Comparison of ENCODE assay signal across 16 cellular contexts in genomic region chr5:62328772-62329491, GRCh38. TPM values are rescaled to one million over a fixed set of nuclear protein-coding genes. Genes with fewer than 3 reads are reported as not detected.
DNase-seq lines count a peak whose midpoint lies in the region; ATAC-seq, FAIRE-seq and TF ChIP-seq lines count a peak whose summit lies in the region.
"Had no signal": no experiment of that assay in that cellular context is flagged by ENCODE, and none has a peak within 500 bp of the region (broad histone marks: within the 10 kb centered on the region; RNA-seq: fewer than 3 reads in every experiment).

No MANE protein-coding gene starts in this region.

- TF ChIP-seq RAD21 in SK-N-SH (IDR thresholded peaks at IDR 0.05; ENCODE audit: low read length) (no peak), K562 (CRISPR knock-in tag; conservative IDR thresholded peaks at IDR 0.05 in 1 of 2, IDR thresholded peaks at IDR 0.05 in 1 of 2) (no peak)

- H3K4me1 Mint-ChIP-seq in naive thymus-derived CD4-positive, alpha-beta T cell: peaks cover 55 to 94% (median 85%) of the 10 kb centered on the region in 7 donors

- ATAC-seq in SK-N-SH treated with all-trans-retinoic acid at 6 μM for 48 hours (peak; percentile 32; the same call in 1 of the 3 replicates), K562 (no peak)
- no peak for ATAC-seq in naive thymus-derived CD4-positive, alpha-beta T cell

- H3K27ac ChIP-seq in SK-N-SH (ENCODE audit: low read depth in 2 of 2, low read length in 1 of 2) (no peak overlapping the region), K562 (ENCODE audit: extremely low read depth, low read depth, low read length) (no peak overlapping the region), colonic mucosa (no peak overlapping the region)
- H3K27ac ChIP-seq in naive thymus-derived CD4-positive, alpha-beta T cell (ENCODE audit: low read depth, low read length): no peak overlapping the region

- peak overlapping the region in 7 of 10 donors; percentile 3 to 39 (median 12) for H3K4me3 Mint-ChIP-seq in naive thymus-derived CD4-positive, alpha-beta T cell

- no peak overlapping the region for H2AFZ ChIP-seq in SK-N-SH (ENCODE audit: low read depth)
- no peak overlapping the region for H2AFZ ChIP-seq in K562 (ENCODE audit: low read depth, low read length)

- peak; percentile 24 for FAIRE-seq in GM12892 (lab: Jason Lieb, UNC)
- no peak for FAIRE-seq in K562 (lab: Jason Lieb, UNC)

- no peaks in the 10 kb centered on the region for H3K9me2 ChIP-seq in SK-N-SH

- no peak for DNase-seq in SK-N-SH
- DNase-seq in GM12892 (ENCODE audit: insufficient read length): no peak
- DNase-seq in K562 (ENCODE audit: extremely low read depth in 1 of 4, low spot score in 3 of 4): no peak
- DNase-seq in naive thymus-derived CD4-positive, alpha-beta T cell: no peak
- DNase-seq in COLO668 (lab: John Stamatoyannopoulos, UW; ENCODE audit: unreplicated experiment): no peak
- no peak for DNase-seq in colonic mucosa
- DNase-seq in SHP77 (lab: John Stamatoyannopoulos, UW): no peak
- DNase-seq: ACHN; activated CD4-positive, alpha-beta T cell treated with anti-CD3 and anti-CD28 coated beads for 48 hours; activated effector memory CD4-positive, alpha-beta T cell treated with anti-CD3 and anti-CD28 coated beads, Interleukin-2, amount 50 U/mL, for 16 hours; DMS53; effector CD8-positive, alpha-beta T cell; mammary epithelial cell; NCI-H526 treated with DMSO at 0.1 percent for 48 hours; stimulated activated naive CD4-positive, alpha-beta T cell had no signal

- no peaks in the 10 kb centered on the region for H3K9me3 Mint-ChIP-seq in naive thymus-derived CD4-positive, alpha-beta T cell

- TF ChIP-seq CTCF in SK-N-SH (IDR thresholded peaks at IDR 0.05) (no peak), K562 (IDR thresholded peaks at IDR 0.05 in 2 of 3, conservative IDR thresholded peaks at IDR 0.05 in 1 of 3; ENCODE audit: insufficient read depth in 2 of 3, low read depth in 1 of 3, low read length in 3 of 3) (no peak), colonic mucosa (IDR thresholded peaks at IDR 0.05) (no peak)

- whole genome bisulfite sequencing in SK-N-SH (ENCODE audit: low lambda C conversion rate): 86% methylated on average over 7 of the region's 7 CpGs
- 75% methylated on average over 5 of the region's 7 CpGs for WGBS in K562 (ENCODE audit: insufficient coverage, low coverage, missing lambda C conversion rate)

- TF ChIP-seq EP300 in SK-N-SH (IDR thresholded peaks at IDR 0.05; ENCODE audit: borderline replicate concordance in 1 of 2, low read depth in 1 of 2, low read length in 1 of 2) (no peak), K562 (IDR thresholded peaks at IDR 0.05; ENCODE audit: low read length) (no peak)

- no peak for TF ChIP-seq POLR2A in GM12892 (IDR thresholded peaks at IDR 0.05; ENCODE audit: low read depth, low read length)
- no peak for TF ChIP-seq POLR2A in K562 (conservative IDR thresholded peaks at IDR 0.05)

- H3K9ac ChIP-seq in SK-N-SH (no peak overlapping the region), K562 (ENCODE audit: insufficient read depth in 1 of 2, low read depth in 2 of 2, low read length in 2 of 2) (no peak overlapping the region), colonic mucosa (ENCODE audit: low read depth in 2 of 2, low read length in 2 of 2) (no peak overlapping the region)

- H3K27ac Mint-ChIP-seq in naive thymus-derived CD4-positive, alpha-beta T cell: peak overlapping the region in 8 of 9 donors; percentile 3 to 81 (median 36)

- no peaks in the 10 kb centered on the region for H3K27me3 Mint-ChIP-seq in naive thymus-derived CD4-positive, alpha-beta T cell

- peaks cover 0 to 10% of the 10 kb centered on the region in 2 experiments for H3K36me3 ChIP-seq in SK-N-SH (replicated peaks in 1 of 2; ENCODE audit: control insufficient read depth in 1 of 2, insufficient read depth in 2 of 2, low read length in 1 of 2)
- peaks cover 13% of the 10 kb centered on the region for H3K36me3 ChIP-seq in K562 (ENCODE audit: control insufficient read depth, insufficient read depth, low read length)
- peaks cover 0 to 6% (median 0%) of the 10 kb centered on the region in 3 experiments for H3K36me3 ChIP-seq in naive thymus-derived CD4-positive, alpha-beta T cell (ENCODE audit: control insufficient read depth in 2 of 3, insufficient read depth in 3 of 3, low read length in 3 of 3)
- no peaks in the 10 kb centered on the region for H3K36me3 ChIP-seq in colonic mucosa

- intact Hi-C loops in K562 (cut with micrococcal nuclease): no loop called here
- intact Hi-C loops in naive thymus-derived CD4-positive, alpha-beta T cell (cut with micrococcal nuclease): loop anchor here in 1 of 2 donors (1.0 kb wide), 1 partner anchor 21 kb away; no protein-coding TSS in a partner anchor
- intact Hi-C loops in colonic mucosa (cut with DNase I): no loop called here

- no peak overlapping the region for H3K4me3 ChIP-seq in SK-N-SH (ENCODE audit: low read depth in 2 of 2, low read length in 1 of 2)
- no peak overlapping the region for H3K4me3 ChIP-seq in K562
- H3K4me3 ChIP-seq in naive thymus-derived CD4-positive, alpha-beta T cell (ENCODE audit: low read length): no peak overlapping the region
- H3K4me3 ChIP-seq in colonic mucosa: no peak overlapping the region

- peaks cover 99% of the 10 kb centered on the region for H3K79me2 ChIP-seq in SK-N-SH (ENCODE audit: insufficient read depth)
- H3K79me2 ChIP-seq in K562 (ENCODE audit: control insufficient read depth, insufficient read depth, low read length): peaks cover 96% of the 10 kb centered on the region

- H3F3A ChIP-seq in SK-N-SH (replicated peaks; ENCODE audit: insufficient read depth): peaks cover 11% of the 10 kb centered on the region

- H3K9me3 ChIP-seq in SK-N-SH: no peaks in the 10 kb centered on the region
- H3K9me3 ChIP-seq in K562 (replicated peaks; ENCODE audit: control insufficient read depth, insufficient read depth, low read depth, low read length): no peaks in the 10 kb centered on the region
- H3K9me3 ChIP-seq in naive thymus-derived CD4-positive, alpha-beta T cell (ENCODE audit: control insufficient read depth in 2 of 3, low read length in 3 of 3): no peaks in the 10 kb centered on the region
- H3K9me3 ChIP-seq in colonic mucosa: no peaks in the 10 kb centered on the region

- H3K36me3 Mint-ChIP-seq in naive thymus-derived CD4-positive, alpha-beta T cell: peaks cover 0 to 30% (median 12%) of the 10 kb centered on the region in 5 donors

- CTCF ChIA-PET in SK-N-SH (lab: Yijun Ruan, JAX) (interaction anchor here (0.8 to 1.4 kb wide), 3 partner anchors 11 to 25 kb away, joined by 3 to 4 read pairs (median 3); no protein-coding TSS in a partner anchor), K562 (lab: Yijun Ruan, JAX; ENCODE audit: low intra/inter-chr PET ratio) (no interaction called here)
- CTCF ChIA-PET in naive thymus-derived CD4-positive, alpha-beta T cell (lab: Charles Lee): interaction anchor here (0.5 kb wide), 1 partner anchor 33 kb away, joined by 4 read pairs; no protein-coding TSS in a partner anchor

- H3K27me3 ChIP-seq in SK-N-SH (ENCODE audit: insufficient read depth) (no peaks in the 10 kb centered on the region), K562 (ENCODE audit: control insufficient read depth in 2 of 2, insufficient read depth in 2 of 2, low read length in 2 of 2) (no peaks in the 10 kb centered on the region), colonic mucosa (no peaks in the 10 kb centered on the region)
- no peaks in the 10 kb centered on the region for H3K27me3 ChIP-seq in naive thymus-derived CD4-positive, alpha-beta T cell (ENCODE audit: control insufficient read depth in 2 of 2, insufficient read depth in 2 of 2, low read length in 2 of 2)

- POLR2A ChIA-PET in SK-N-SH (lab: Yijun Ruan, JAX) (no interaction called here), K562 (lab: Yijun Ruan, JAX) (interaction anchor here (0.6 to 1.5 kb wide), 7 partner anchors 13 to 320 kb away, joined by 3 to 4 read pairs (median 3); no protein-coding TSS in a partner anchor)
- POLR2A ChIA-PET in naive thymus-derived CD4-positive, alpha-beta T cell (lab: Charles Lee): interaction anchor here (1.2 kb wide), 1 partner anchor 9 kb away, joined by 4 read pairs; no protein-coding TSS in a partner anchor

- no peaks in the 10 kb centered on the region for H3K9me1 ChIP-seq in K562 (ENCODE audit: control insufficient read depth, insufficient read depth, low read length)

- in situ Hi-C loops in K562 (cut with MboI): no loop called here

- H3K4me1 ChIP-seq in SK-N-SH (ENCODE audit: control insufficient read depth in 1 of 2, insufficient read depth in 2 of 2, low read depth in 1 of 2, low read length in 1 of 2): peaks cover 2 to 32% of the 10 kb centered on the region in 2 experiments; a peak in 3 of 4 replicates
- peaks cover 8 to 25% of the 10 kb centered on the region in 2 experiments; a peak in 4 of 5 replicates for H3K4me1 ChIP-seq in K562 (replicated peaks in 1 of 2; ENCODE audit: control insufficient read depth in 2 of 2, insufficient read depth in 2 of 2, low read length in 2 of 2)
- H3K4me1 ChIP-seq in naive thymus-derived CD4-positive, alpha-beta T cell (ENCODE audit: control insufficient read depth in 2 of 2, insufficient read depth in 2 of 2, low read length in 2 of 2): peaks cover 15 to 43% of the 10 kb centered on the region in 2 donors
- no peaks in the 10 kb centered on the region for H3K4me1 ChIP-seq in colonic mucosa

- H4K20me1 ChIP-seq in SK-N-SH (ENCODE audit: insufficient read depth) (peaks cover 51% of the 10 kb centered on the region), K562 (replicated peaks; ENCODE audit: control insufficient read depth, insufficient read depth, low read length) (peaks cover 27% of the 10 kb centered on the region)

- H3K4me2 ChIP-seq in SK-N-SH: no peak overlapping the region
- H3K4me2 ChIP-seq in K562 (ENCODE audit: insufficient read depth, low read length): no peak overlapping the region

- no TSS peak for BruUV-seq in K562 (replicated peaks; lab: Mats Ljungman, UMichigan)

RNA-seq across cellular contexts. Expression of gene KIF2A, which starts 22.9 kb away (rescaled TPM):
- polyA plus RNA-seq in SK-N-SH (2012; rRNA removed) (14.3 and 16.1 TPM in 2 replicates), K562 (2011; rRNA removed) (47.9 and 83.4 TPM in 2 replicates), K562 (2014; fragmentation: Illumina TruSeq; extraction: Trizol) (117 and 126 TPM in 2 replicates), K562 (2014; fragmentation: Nextera tagmentation; extraction: Ambion mirVana) (10 to 100 TPM; 42.6 to 48.3 TPM), K562 (2014; rRNA removed) (57.2 and 60.4 TPM in 2 replicates)
- polyA plus RNA-seq in SK-N-SH (2012; cell fraction: cytosol; rRNA removed): 23.6 and 31.4 TPM in 2 replicates
- polyA plus RNA-seq in SK-N-SH (2012; cell fraction: nucleus; rRNA removed): 6.6 and 14.5 TPM in 2 replicates
- 67.4 TPM for polyA plus RNA-seq in GM12892 (2012; ENCODE audit: missing spikeins)
- 61.3 and 233 TPM in 2 replicates for total RNA-seq in K562 (2011; cell fraction: chromatin; rRNA removed; ENCODE audit: low replicate concordance)
- total RNA-seq in K562 (2011; cell fraction: nucleolus; rRNA removed): 22.8 and 41.1 TPM in 2 replicates
- total RNA-seq in K562 (2011; cell fraction: nucleoplasm; rRNA removed): 69.0 and 96.6 TPM in 2 replicates
- total RNA-seq in K562 (2014; rRNA removed) (53.6 and 61.9 TPM in 2 replicates), K562 (2014; rRNA removed; fragmentation: Illumina TruSeq; extraction: Trizol) (97.1 and 114 TPM in 2 replicates), K562 (2015; rRNA removed; fragmentation: Illumina TruSeq; extraction: Trizol) (74.4 and 77.6 TPM in 2 replicates), K562 (2021) (84.7 and 90.6 TPM in 2 replicates), colonic mucosa (10 to 100 TPM; 30.8 to 43.4 TPM)
- polyA plus RNA-seq in K562 (2011; cell fraction: cytosol; rRNA removed): 16.3 and 32.6 TPM in 2 replicates
- polyA plus RNA-seq in K562 (2011; cell fraction: nucleus; rRNA removed): 22.2 and 27.0 TPM in 2 replicates
- 68.3 and 93.3 TPM in 2 replicates for polyA plus RNA-seq in K562 (2012)
- polyA minus RNA-seq in K562 (2011; rRNA and poly(A)+ RNA removed): 210 and 230 TPM in 2 replicates
- 73.6 and 84.8 TPM in 2 replicates for polyA minus RNA-seq in K562 (2011; cell fraction: cytosol; rRNA and poly(A)+ RNA removed)
- polyA minus RNA-seq in K562 (2011; cell fraction: nucleus; rRNA and poly(A)+ RNA removed): 28.1 and 45.8 TPM in 2 replicates
- total RNA-seq in naive thymus-derived CD4-positive, alpha-beta T cell: 100 to 1,000 TPM in 3 of 5 experiments, 10 to 100 TPM in 2; 73.5 to 179 (median 142) TPM
- polyA plus RNA-seq in naive thymus-derived CD4-positive, alpha-beta T cell: 100 to 1,000 TPM; 136 to 159 TPM
